In the genomic region with DNA sequence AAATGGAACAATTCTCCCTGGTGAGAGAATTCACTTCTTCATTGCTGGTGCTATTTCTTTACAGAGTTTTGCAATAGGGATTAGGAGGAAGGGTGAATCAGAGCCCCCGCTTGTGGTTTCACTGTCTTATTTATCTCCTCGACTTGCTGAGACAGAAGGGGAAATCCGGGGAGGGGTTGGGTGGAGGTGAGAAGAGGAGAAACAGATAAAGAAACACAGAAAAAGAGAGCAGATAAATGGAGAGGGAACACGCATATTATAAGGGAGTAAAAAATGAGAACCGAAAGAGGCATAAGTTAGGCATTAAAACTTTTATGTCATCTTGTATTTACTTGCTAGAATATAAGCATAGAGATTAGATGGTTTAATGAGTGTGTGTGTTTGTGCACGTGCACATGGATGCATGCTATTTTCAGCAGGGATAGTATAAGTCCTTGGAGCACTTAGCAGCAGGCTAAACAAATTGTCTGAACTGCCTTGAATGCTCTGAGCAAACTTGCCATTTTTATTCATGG, we compare ENCODE assay signal across 8 cellular contexts.
A peak's percentile ranks its signal among the peaks of the same experiment; 100 is the strongest.
DNase-seq lines count a peak whose midpoint lies in the region; ATAC-seq lines count a peak whose summit lies in the region.

No MANE protein-coding gene starts in this region.

- peaks cover 82 to 92% (median 92%) of the 10 kb centered on the region in 3 donors for H3K4me1 Mint-ChIP-seq in CD8-positive, alpha-beta memory T cell

- peak; percentile 45 to 82 (median 62) for DNase-seq in CD8-positive, alpha-beta memory T cell
- DNase-seq in SIG-M5 treated with dmso at 0.1 percent for 504 hours (lab: John Stamatoyannopoulos, UW; ENCODE audit: unreplicated experiment) (peak; percentile 95), SK-N-DZ (ENCODE audit: low spot score) (no peak), NCI-H2081 treated with DMSO at 0.1 percent for 48 hours (lab: John Stamatoyannopoulos, UW) (no peak), GOT3 (lab: John Stamatoyannopoulos, UW) (no peak)
- peak; percentile 78 for DNase-seq in activated naive CD4-positive, alpha-beta T cell treated with Interleukin-2 at 50 U/mL for 16 hours
- DNase-seq in stimulated activated CD4-positive, alpha-beta T cell treated with anti-CD3 and anti-CD28 coated beads, Interleukin-12 subunit alpha, Interleukin-12 subunit beta, amount 100 ng/mL, for 48 hours (ENCODE audit: low read depth in 2 of 3, low spot score in 1 of 3): peak; percentile 56 to 74 (median 62)

- no peak overlapping the region for H3K27ac ChIP-seq in CD8-positive, alpha-beta memory T cell (ENCODE audit: low read depth, low read length)

- H3K4me3 ChIP-seq in CD8-positive, alpha-beta memory T cell (ENCODE audit: low read length): peak overlapping the region; percentile 25

- no peaks in the 10 kb centered on the region for H3K27me3 ChIP-seq in CD8-positive, alpha-beta memory T cell (ENCODE audit: insufficient read depth, low read length, poor library complexity, severe bottlenecking)

- no peaks in the 10 kb centered on the region for H3K27me3 Mint-ChIP-seq in CD8-positive, alpha-beta memory T cell

- POLR2A ChIA-PET in CD8-positive, alpha-beta memory T cell (lab: Charles Lee): interaction anchor here (0.7 to 1.2 kb wide), 2 partner anchors 13 to 28 kb away, joined by 4 to 6 read pairs; no protein-coding TSS in a partner anchor

- peak overlapping the region; percentile 8 to 76 (median 71) for H3K4me3 Mint-ChIP-seq in CD8-positive, alpha-beta memory T cell

- no peaks in the 10 kb centered on the region for H3K36me3 ChIP-seq in CD8-positive, alpha-beta memory T cell (ENCODE audit: insufficient read depth, low read length)

- CTCF ChIA-PET in CD8-positive, alpha-beta memory T cell (lab: Charles Lee): interaction anchor here (0.8 to 1.7 kb wide), 4 partner anchors 17 to 47 kb away, joined by 3 to 5 read pairs (median 4); no protein-coding TSS in a partner anchor

- peaks cover 3 to 48% (median 10%) of the 10 kb centered on the region in 3 donors for H3K36me3 Mint-ChIP-seq in CD8-positive, alpha-beta memory T cell

- peak overlapping the region; percentile 74 to 98 (median 86) for H3K27ac Mint-ChIP-seq in CD8-positive, alpha-beta memory T cell

- H3K9me3 Mint-ChIP-seq in CD8-positive, alpha-beta memory T cell: peaks cover 0 to 29% (median 11%) of the 10 kb centered on the region in 5 donors

- ATAC-seq in HG02642 (IDR thresholded peaks at IDR 0.05; ENCODE audit: poor library complexity, unreplicated experiment): peak; percentile 80

- H3K4me1 ChIP-seq in CD8-positive, alpha-beta memory T cell (ENCODE audit: insufficient read depth, low read length): peaks cover 58% of the 10 kb centered on the region

- no peaks in the 10 kb centered on the region for H3K9me3 ChIP-seq in CD8-positive, alpha-beta memory T cell (ENCODE audit: low read length)

Comparison
In these comparisons a context has a peak if more than half of its experiments do, and no peak if none do; other contexts are left out.
1. DNase-seq: peak in CD8-positive, alpha-beta memory T cell (5 of 5), SIG-M5 treated with dmso at 0.1 percent for 504 hours (single experiment), activated naive CD4-positive, alpha-beta T cell treated with Interleukin-2 at 50 U/mL for 16 hours (single experiment) and stimulated activated CD4-positive, alpha-beta T cell treated with anti-CD3 and anti-CD28 coated beads, Interleukin-12 subunit alpha, Interleukin-12 subunit beta, amount 100 ng/mL, for 48 hours (3 of 3); none in SK-N-DZ (single experiment), NCI-H2081 treated with DMSO at 0.1 percent for 48 hours (single experiment) and GOT3 (single experiment).